29 cellular contexts compared by ENCODE assay signal in the genomic region with DNA sequence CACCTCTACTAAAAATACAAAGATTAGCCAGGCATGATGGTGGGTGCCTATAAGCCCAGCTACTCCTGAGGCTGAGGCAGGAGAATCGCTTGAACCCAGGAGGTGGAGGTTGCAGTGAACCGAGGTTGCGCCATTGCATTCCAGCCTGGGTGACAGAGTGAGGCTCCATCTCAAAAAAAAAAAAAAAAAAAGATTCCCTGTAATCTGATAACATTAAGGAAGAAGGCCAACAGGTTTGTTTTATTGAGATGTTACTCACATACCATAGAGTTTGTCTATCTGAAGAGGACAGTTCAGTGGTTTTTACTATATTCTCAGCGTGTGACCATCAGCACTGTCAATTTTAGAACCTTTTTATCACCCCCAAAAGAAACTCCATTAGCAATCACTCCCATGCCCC. TPM values are rescaled to one million over a fixed set of nuclear protein-coding genes. Genes with fewer than 3 reads are reported as not detected.
"Had no signal": no experiment of that assay in that cellular context is flagged by ENCODE, and none has a peak within 500 bp of the region (broad histone marks: within the 10 kb centered on the region; RNA-seq: fewer than 3 reads in every experiment).

No MANE protein-coding gene starts in this region.

- H3K4me3 ChIP-seq: adrenal gland, body of pancreas, colonic mucosa, esophagus squamous epithelium, gastroesophageal sphincter had no signal

- H3K36me3 Mint-ChIP-seq: activated naive CD8-positive, alpha-beta T cell had no signal

- H3K4me3 Mint-ChIP-seq: activated B cell treated with CpG ODN at 0.5 μM for 24 hours; activated CD8-positive, alpha-beta T cell treated with anti-CD3 and anti-CD28 coated beads for 36 hours; activated naive CD8-positive, alpha-beta T cell; activated T-cell treated with anti-CD3 and anti-CD28 coated beads, Interleukin-2, amount 50 U/mL, for 4 hours; activated T-helper 17 cell treated with anti-CD3 and anti-CD28 coated beads, Interleukin-2, amount 50 U/mL, for 72 hours had no signal

- H3K9me3 Mint-ChIP-seq: activated B cell treated with CpG ODN at 0.5 μM for 24 hours; activated CD8-positive, alpha-beta T cell treated with anti-CD3 and anti-CD28 coated beads for 36 hours; activated T-cell treated with anti-CD3 and anti-CD28 coated beads, Interleukin-2, amount 50 U/mL, for 4 hours; activated T-helper 17 cell treated with anti-CD3 and anti-CD28 coated beads, Interleukin-2, amount 50 U/mL, for 72 hours had no signal

- DNase-seq: activated B cell treated with CpG ODN at 0.5 μM for 24 hours; activated CD4-positive, alpha-beta T cell treated with anti-CD3 and anti-CD28 coated beads for 48 hours; activated CD4-positive, alpha-beta T cell treated with anti-CD3 and anti-CD28 coated beads, Interleukin-2, amount 50 U/mL, for 1 hour; activated CD4-positive, alpha-beta T cell treated with anti-CD3 and anti-CD28 coated beads, Interleukin-2, amount 50 U/mL, for 48 hours; activated CD8-positive, alpha-beta memory T cell treated with anti-CD3 and anti-CD28 coated beads for 24 hours; activated CD8-positive, alpha-beta T cell treated with anti-CD3 and anti-CD28 coated beads for 36 hours; activated effector memory CD4-positive, alpha-beta T cell treated with Interleukin-2 at 50 U/mL for 16 hours; activated gamma-delta T cell treated with Interleukin-2 at 50 U/mL for 16 hours; activated naive CD4-positive, alpha-beta T cell treated with anti-CD3 and anti-CD28 coated beads, Interleukin-2, amount 50 U/mL, for 16 hours; activated naive CD4-positive, alpha-beta T cell treated with Interleukin-2 at 50 U/mL for 16 hours; activated T-cell treated with anti-CD3 and anti-CD28 coated beads, Interleukin-2, amount 50 U/mL, for 4 hours; adrenal gland; amygdala; aorta; body of pancreas; caudate nucleus; colonic mucosa; effector CD8-positive, alpha-beta T cell; esophagus squamous epithelium; foreskin melanocyte; head of caudate nucleus; T-helper 2 cell had no signal

- H3K4me1 Mint-ChIP-seq: activated B cell treated with CpG ODN at 0.5 μM for 24 hours; activated T-helper 17 cell treated with anti-CD3 and anti-CD28 coated beads, Interleukin-2, amount 50 U/mL, for 72 hours had no signal

- H3K27me3 ChIP-seq: adrenal gland, body of pancreas, colonic mucosa, gastroesophageal sphincter had no signal

- H3K27ac ChIP-seq: adrenal gland, body of pancreas, colonic mucosa, epithelial cell of prostate, esophagus squamous epithelium, gastroesophageal sphincter, VCaP had no signal

- H3K9me3 ChIP-seq: adrenal gland, body of pancreas, colonic mucosa, esophagus squamous epithelium, gastroesophageal sphincter had no signal

- ATAC-seq: activated CD4-positive, CD25-positive, alpha-beta regulatory T cell treated with anti-CD3 and anti-CD28 coated beads, Interleukin-2, amount 50 U/mL, for 24 hours; activated CD8-positive, alpha-beta T cell treated with anti-CD3 and anti-CD28 coated beads for 36 hours; activated T-cell treated with anti-CD3 and anti-CD28 coated beads, Interleukin-2, amount 50 U/mL, for 4 hours; activated T-helper 17 cell treated with anti-CD3 and anti-CD28 coated beads, Interleukin-2, amount 50 U/mL, for 72 hours; body of pancreas; gastroesophageal sphincter had no signal

- H3K27ac Mint-ChIP-seq: activated B cell treated with CpG ODN at 0.5 μM for 24 hours; activated CD8-positive, alpha-beta T cell treated with anti-CD3 and anti-CD28 coated beads for 36 hours; activated naive CD8-positive, alpha-beta T cell; activated T-helper 17 cell treated with anti-CD3 and anti-CD28 coated beads, Interleukin-2, amount 50 U/mL, for 72 hours had no signal

- H3K4me1 ChIP-seq: colonic mucosa had no signal

RNA-seq across cellular contexts. Expression of gene TSPAN9, which starts 37.5 kb away (rescaled TPM):
- total RNA-seq: T-helper 1 cell treated with Interleukin-12 subunit alpha and Interleukin-12 subunit beta and Interleukin-4 antibody, amounts not matched to agents 30 ng/mL and 1 ng/mL, for 36 hours had no signal
